In genomic region chr14:58501214-58501816, GRCh38 we compare ENCODE assay signal across 8 cellular contexts.
DNase-seq lines count a peak whose midpoint lies in the region; ATAC-seq, FAIRE-seq and TF ChIP-seq lines count a peak whose summit lies in the region.

No MANE protein-coding gene starts in this region.

- H2AFZ ChIP-seq in neuronal stem cell (ENCODE audit: low read length) = no peak overlapping the region

- no peaks in the 10 kb centered on the region for H3K27me3 ChIP-seq in neuronal stem cell (ENCODE audit: control insufficient read depth in 3 of 3, insufficient read depth in 3 of 3, low read depth in 1 of 3, low read length in 3 of 3)

- no CpG with 5 or more reads among the region's 3 CpGs for WGBS in neuronal stem cell (ENCODE audit: extremely low coverage in 2 of 2, insufficient read length in 2 of 2, insufficient replicate concordance in 1 of 2), 2 donors

- DNase-seq in stimulated activated CD4-positive, alpha-beta T cell treated with anti-CD3 and anti-CD28 coated beads, Interleukin-15, amount 100 ng/mL, for 24 hours = peak; percentile 13
- DNase-seq in stimulated activated CD4-positive, alpha-beta T cell treated with anti-CD3 and anti-CD28 coated beads, Interleukin-12 subunit alpha, Interleukin-12 subunit beta, amount 100 ng/mL, for 4 hours = no peak
- DNase-seq in NCI-H2081 (lab: John Stamatoyannopoulos, UW) (peak; percentile 51 to 68), fibroblast of the aortic adventitia (ENCODE audit: low read depth) (peak; percentile 92), neuronal stem cell (ENCODE audit: low spot score) (peak; percentile 42)

- no peaks in the 10 kb centered on the region for H3K79me1 ChIP-seq in neuronal stem cell (ENCODE audit: low read depth, low read length)

- H3K18ac ChIP-seq in neuronal stem cell (ENCODE audit: low read length) = no peak overlapping the region

- H3K23ac ChIP-seq in neuronal stem cell (ENCODE audit: low read depth, low read length, poor library complexity) = no peak overlapping the region

- no peak overlapping the region for H4K8ac ChIP-seq in neuronal stem cell (ENCODE audit: low read depth, low read length)

- no peak overlapping the region for H2BK15ac ChIP-seq in neuronal stem cell (ENCODE audit: low read length)

- peak; percentile 87 for TF ChIP-seq CTCF in fibroblast of the aortic adventitia (IDR thresholded peaks at IDR 0.05; ENCODE audit: insufficient read depth, low read length)

- H2AK5ac ChIP-seq in neuronal stem cell (ENCODE audit: low read depth, low read length) = no peak overlapping the region

- no peak overlapping the region for H3K4ac ChIP-seq in neuronal stem cell (ENCODE audit: low read length)

- H4K91ac ChIP-seq in neuronal stem cell (ENCODE audit: low read depth, low read length, poor library complexity) = no peak overlapping the region

- H3K36me3 ChIP-seq in neuronal stem cell (replicated peaks in 1 of 2; ENCODE audit: control insufficient read depth in 2 of 2, insufficient read depth in 2 of 2, low read length in 2 of 2) = peaks cover 4 to 77% of the 10 kb centered on the region in 2 donors

- no peak overlapping the region for H3K14ac ChIP-seq in neuronal stem cell (ENCODE audit: low read length)

- no peaks in the 10 kb centered on the region for H3K4me1 ChIP-seq in neuronal stem cell (ENCODE audit: control insufficient read depth in 2 of 2, insufficient read depth in 1 of 2, low read depth in 1 of 2, low read length in 2 of 2)

- H3K9me3 ChIP-seq in neuronal stem cell (replicated peaks in 1 of 2; ENCODE audit: control insufficient read depth in 2 of 2, insufficient read depth in 1 of 2, low read depth in 1 of 2, low read length in 2 of 2) = no peaks in the 10 kb centered on the region

- H3K9ac ChIP-seq in neuronal stem cell (ENCODE audit: low read depth, low read length, poor library complexity) = no peak overlapping the region

- H3K4me3 ChIP-seq in fibroblast of the aortic adventitia (ENCODE audit: low read depth, low read length) (no peak overlapping the region), neuronal stem cell (ENCODE audit: low read length in 2 of 2) (no peak overlapping the region)

- no peak overlapping the region for H2BK5ac ChIP-seq in neuronal stem cell (ENCODE audit: low read length)

- peak; percentile 73 for ATAC-seq in HG02870 (IDR thresholded peaks at IDR 0.05; ENCODE audit: unreplicated experiment)
- ATAC-seq in GM18909 (IDR thresholded peaks at IDR 0.05; ENCODE audit: poor library complexity, unreplicated experiment) = no peak

- no peak overlapping the region for H3K4me2 ChIP-seq in neuronal stem cell (ENCODE audit: insufficient read depth, low read length, poor library complexity, severe bottlenecking)

- no peak overlapping the region for H2BK12ac ChIP-seq in neuronal stem cell (ENCODE audit: low read length)

- H2BK120ac ChIP-seq in neuronal stem cell (ENCODE audit: low read depth, low read length) = no peak overlapping the region

- no peak overlapping the region for H3K27ac ChIP-seq in neuronal stem cell (replicated peaks; ENCODE audit: low read length)

- FAIRE-seq in TTC549 (lab: Jason Lieb, UNC) = peak; percentile 86
